Comparison of ENCODE assay signal across 1 cellular context in genomic region chr20:50110141-50111047, GRCh38.
TF ChIP-seq lines count a peak whose summit lies in the region.

No MANE protein-coding gene starts in this region.

TF ChIP-seq in IMR-90, 13 proteins besides CTCF, POLR2A, EP300 and RAD21:
- no peak for TF ChIP-seq SMC3 (IDR thresholded peaks at IDR 0.05; ENCODE audit: low read depth, low read length)
- no peak for TF ChIP-seq MAFK (IDR thresholded peaks at IDR 0.05; ENCODE audit: low read depth, low read length)
- no peak for TF ChIP-seq NFE2L2 (IDR thresholded peaks at IDR 0.05; ENCODE audit: low read depth, low read length)
- no peak for TF ChIP-seq CEBPB (IDR thresholded peaks at IDR 0.05; ENCODE audit: low read depth, low read length)
- no peak for TF ChIP-seq MXI1 (IDR thresholded peaks at IDR 0.05; ENCODE audit: borderline replicate concordance, low read depth, low read length)
- TF ChIP-seq, protein P1, sequence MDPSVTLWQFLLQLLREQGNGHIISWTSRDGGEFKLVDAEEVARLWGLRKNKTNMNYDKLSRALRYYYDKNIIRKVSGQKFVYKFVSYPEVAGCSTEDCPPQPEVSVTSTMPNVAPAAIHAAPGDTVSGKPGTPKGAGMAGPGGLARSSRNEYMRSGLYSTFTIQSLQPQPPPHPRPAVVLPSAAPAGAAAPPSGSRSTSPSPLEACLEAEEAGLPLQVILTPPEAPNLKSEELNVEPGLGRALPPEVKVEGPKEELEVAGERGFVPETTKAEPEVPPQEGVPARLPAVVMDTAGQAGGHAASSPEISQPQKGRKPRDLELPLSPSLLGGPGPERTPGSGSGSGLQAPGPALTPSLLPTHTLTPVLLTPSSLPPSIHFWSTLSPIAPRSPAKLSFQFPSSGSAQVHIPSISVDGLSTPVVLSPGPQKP (IDR thresholded peaks at IDR 0.05; ENCODE audit: borderline replicate concordance, low read depth, low read length): no peak
- no peak for TF ChIP-seq FOS (IDR thresholded peaks at IDR 0.05; ENCODE audit: low read depth, low read length)
- no peak for TF ChIP-seq RCOR1 (IDR thresholded peaks at IDR 0.05; ENCODE audit: insufficient replicate concordance, low read length)
- no peak for TF ChIP-seq MAZ (IDR thresholded peaks at IDR 0.05; ENCODE audit: borderline replicate concordance, low read depth, low read length)
